8 cellular contexts compared by ENCODE assay signal in genomic region chr1:228082975-228083870, GRCh38. TPM values are rescaled to one million over a fixed set of nuclear protein-coding genes. Genes with fewer than 3 reads are reported as not detected.
DNase-seq lines count a peak whose midpoint lies in the region; ATAC-seq and TF ChIP-seq lines count a peak whose summit lies in the region.

No MANE protein-coding gene starts in this region.

- H3K36me3 ChIP-seq in Loucy (ENCODE audit: insufficient read depth, low read length) = no peaks in the 10 kb centered on the region
- H3K36me3 ChIP-seq in gastrocnemius medialis = no peaks in the 10 kb centered on the region

- H3K9ac ChIP-seq in Loucy (ENCODE audit: low read depth, low read length, poor library complexity, severe bottlenecking) = peak overlapping the region; percentile 96

- DNase-seq in AG08396 (ENCODE audit: low spot score) (peak; percentile 60), right cardiac atrium (peak; percentile 77 to 91 (median 88)), gastrocnemius medialis (peak; percentile 34 to 57)
- DNase-seq in activated CD4-positive, CD25-positive, alpha-beta regulatory T cell treated with anti-CD3 and anti-CD28 coated beads, Interleukin-2, amount 50 U/mL, for 72 hours = no peak

- no peaks in the 10 kb centered on the region for H3F3A ChIP-seq in Loucy (ENCODE audit: low read depth)

- no peak for TF ChIP-seq CTCF in Loucy (conservative IDR thresholded peaks at IDR 0.05; ENCODE audit: low read length)
- TF ChIP-seq CTCF in gastrocnemius medialis (IDR thresholded peaks at IDR 0.05 in 4 of 5, conservative IDR thresholded peaks at IDR 0.05 in 1 of 5) = no peak

- H3K9me3 ChIP-seq in Loucy (ENCODE audit: insufficient read depth, low read depth, low read length) = no peaks in the 10 kb centered on the region
- H3K9me3 ChIP-seq in right cardiac atrium (ENCODE audit: control insufficient read depth, low read length) = no peaks in the 10 kb centered on the region
- no peaks in the 10 kb centered on the region for H3K9me3 ChIP-seq in gastrocnemius medialis

- H3K27me3 ChIP-seq in Loucy (ENCODE audit: insufficient read depth, low read length, poor library complexity, severe bottlenecking) = peaks cover 6% of the 10 kb centered on the region
- H3K27me3 ChIP-seq in right cardiac atrium (ENCODE audit: control insufficient read depth, insufficient read depth) = no peaks in the 10 kb centered on the region
- no peaks in the 10 kb centered on the region for H3K27me3 ChIP-seq in gastrocnemius medialis

- ATAC-seq in right cardiac atrium (peak in 1 of 2 donors; percentile 1), gastrocnemius medialis (peak; percentile 43 to 44), GM18868 (IDR thresholded peaks at IDR 0.05; ENCODE audit: unreplicated experiment) (no peak)

- in situ Hi-C loops in gastrocnemius medialis (cut with MboI; ENCODE audit: low sequenced_read_pairs in 4 of 4) = loop anchor here in 1 of 4 donors (25.0 kb wide), 1 partner anchor 321 kb away; no protein-coding TSS in a partner anchor

- H3K4me2 ChIP-seq in Loucy (ENCODE audit: low read depth, low read length, poor library complexity, severe bottlenecking) = peak overlapping the region; percentile 88

- H3K4me3 ChIP-seq in Loucy (ENCODE audit: low read length, poor library complexity, severe bottlenecking) = peak overlapping the region; percentile 81
- peak overlapping the region; percentile 94 for H3K4me3 ChIP-seq in right cardiac atrium (ENCODE audit: low read length)
- peak overlapping the region; percentile 70 to 94 (median 90) for H3K4me3 ChIP-seq in gastrocnemius medialis

- H3K4me1 ChIP-seq in Loucy (ENCODE audit: insufficient read depth, low read length, poor library complexity, severe bottlenecking) = peaks cover 50% of the 10 kb centered on the region
- H3K4me1 ChIP-seq in right cardiac atrium (ENCODE audit: control insufficient read depth, insufficient read depth, low read length) = peaks cover 26% of the 10 kb centered on the region
- peaks cover 50 to 56% of the 10 kb centered on the region in 2 donors for H3K4me1 ChIP-seq in gastrocnemius medialis

- peaks cover 83% of the 10 kb centered on the region for H3K79me2 ChIP-seq in Loucy (ENCODE audit: insufficient read depth, low read length)

- H3K27ac ChIP-seq in adipose tissue (ENCODE audit: low read depth, low read length) = peak overlapping the region; percentile 99
- peak overlapping the region; percentile 100 for H3K27ac ChIP-seq in right cardiac atrium (ENCODE audit: low read length)
- peak overlapping the region; percentile 89 to 96 (median 92) for H3K27ac ChIP-seq in gastrocnemius medialis

- TF ChIP-seq POLR2A in GM19099 (IDR thresholded peaks at IDR 0.05; ENCODE audit: extremely low read depth, insufficient read length, low read depth) = peak; percentile 45
- TF ChIP-seq POLR2A in gastrocnemius medialis (IDR thresholded peaks at IDR 0.05) = no peak

- 0% methylated on average over 70 to 71 of the region's 71 CpGs for WGBS in adipose tissue, 3 donors
- WGBS in right cardiac atrium = under 1% methylated on average over 71 of the region's 71 CpGs

- no peak overlapping the region for H2AFZ ChIP-seq in Loucy (ENCODE audit: low read length)

- H3K9me2 ChIP-seq in Loucy (replicated peaks; ENCODE audit: low read depth, low read length) = no peaks in the 10 kb centered on the region

- intact Hi-C loops in right cardiac atrium (cut with DNase I) (loop anchor here in 1 of 4 donors (10.0 kb wide), 1 partner anchor 328 kb away; no protein-coding TSS in a partner anchor), gastrocnemius medialis (cut with DNase I; ENCODE audit: low total_unique reads) (loop anchor here (1.0 to 10.0 kb wide), 7 partner anchors 20 to 1542 kb away; partner anchors contain the start of genes C1orf35, COQ8A, GUK1 and TAF5L)

- H4K20me1 ChIP-seq in Loucy (ENCODE audit: insufficient read depth, low read length, poor library complexity, severe bottlenecking) = peaks cover 59% of the 10 kb centered on the region

RNA-seq across cellular contexts. Expression of gene ARF1, which starts 0.7 kb away (rescaled TPM):
- polyA plus RNA-seq in adipose tissue (100 to 1,000 TPM; 289 to 357 (median 319) TPM), right cardiac atrium (340 TPM)
- total RNA-seq in right cardiac atrium (100 to 1,000 TPM; 299 to 395 (median 364) TPM), gastrocnemius medialis (100 to 1,000 TPM; 234 to 422 (median 306) TPM)

RNA-seq across cellular contexts. Expression of gene C1orf35, which starts 19.9 kb away (rescaled TPM):
- polyA plus RNA-seq in adipose tissue (10 to 100 TPM; 10.0 to 12.7 (median 12.6) TPM), right cardiac atrium (7.9 TPM)
- total RNA-seq in right cardiac atrium (1 to 10 TPM; 6.3 to 8.6 (median 7.4) TPM), gastrocnemius medialis (10 to 100 TPM in 1 of 4 donors, 1 to 10 TPM in 3; 5.9 to 11.0 (median 7.8) TPM)

RNA-seq across cellular contexts. Expression of gene MRPL55, which starts 25.9 kb away (rescaled TPM):
- 10 to 100 TPM; 45.7 to 92.6 (median 64.4) TPM for polyA plus RNA-seq in adipose tissue
- total RNA-seq in right cardiac atrium = 10 to 100 TPM; 51.6 to 56.5 (median 52.8) TPM
- 103 TPM for polyA plus RNA-seq in right cardiac atrium
- total RNA-seq in gastrocnemius medialis = 100 to 1,000 TPM in 1 of 4 donors, 10 to 100 TPM in 3; 64.7 to 123 (median 74.2) TPM

RNA-seq across cellular contexts. Expression of gene GUK1, which starts 56.9 kb away (rescaled TPM):
- polyA plus RNA-seq in adipose tissue = 100 to 1,000 TPM; 266 to 552 (median 517) TPM
- total RNA-seq in right cardiac atrium = 100 to 1,000 TPM; 151 to 202 (median 169) TPM
- polyA plus RNA-seq in right cardiac atrium = 315 TPM
- total RNA-seq in gastrocnemius medialis = 100 to 1,000 TPM; 161 to 230 (median 183) TPM
